Comparison of ENCODE assay signal across 21 cellular contexts in genomic region chr9:127419306-127419705, GRCh38. TPM values are rescaled to one million over a fixed set of nuclear protein-coding genes. Genes with fewer than 3 reads are reported as not detected.
DNase-seq lines count a peak whose midpoint lies in the region; ATAC-seq, FAIRE-seq and TF ChIP-seq lines count a peak whose summit lies in the region.
"Had no signal": no experiment of that assay in that cellular context is flagged by ENCODE, and none has a peak within 500 bp of the region (broad histone marks: within the 10 kb centered on the region; RNA-seq: fewer than 3 reads in every experiment).

No MANE protein-coding gene starts in this region.

- in situ Hi-C loops in HepG2 (cut with HindIII; ENCODE audit: extremely low pct_ligation_motif_present, low pct_unique_long_range_greater_than_20kb) = no loop called here

- H3K27me3 Mint-ChIP-seq in activated CD4-positive, alpha-beta memory T cell treated with anti-CD3 and anti-CD28 coated beads for 36 hours = peaks cover 17% of the 10 kb centered on the region
- H3K27me3 Mint-ChIP-seq in glutamatergic neuron (ENCODE audit: unreplicated experiment) (peaks cover 4% of the 10 kb centered on the region), Calu3 (ENCODE audit: unreplicated experiment) (no peaks in the 10 kb centered on the region)
- H3K27me3 Mint-ChIP-seq: progenitor cell of endocrine pancreas had no signal

- no peak overlapping the region for H2AFZ ChIP-seq in HepG2 (ENCODE audit: low read length)

- POLR2A ChIA-PET in HepG2 (lab: Yijun Ruan, JAX) (interaction anchor here (3.3 kb wide), 1 partner anchor 23 kb away, joined by 20 read pairs; the partner anchor contains the start of gene SLC2A8), GM10248 (lab: Yijun Ruan, JAX) (no interaction called here)
- POLR2A ChIA-PET in activated CD4-positive, alpha-beta memory T cell treated with anti-CD3 and anti-CD28 coated beads for 36 hours (lab: Charles Lee) = no interaction called here

- no peak for DNase-seq in HepG2 (ENCODE audit: low spot score)
- no peak for DNase-seq in right lobe of liver
- DNase-seq in activated CD4-positive, alpha-beta memory T cell treated with anti-CD3 and anti-CD28 coated beads for 36 hours = no peak
- DNase-seq in glutamatergic neuron = no peak
- DNase-seq in Calu3 = no peak
- DNase-seq in T-helper 1 cell = no peak
- DNase-seq in left lung = no peak
- DNase-seq in GM10248 (ENCODE audit: extremely low spot score) = no peak
- DNase-seq: activated CD8-positive, alpha-beta T cell treated with anti-CD3 and anti-CD28 coated beads for 36 hours; amygdala; EL; head of caudate nucleus; MG63; NCI-H1436 treated with DMSO at 0.1 percent for 48 hours; NCI-H2107; NCI-H446; stimulated activated CD4-positive, alpha-beta T cell treated with anti-CD3 and anti-CD28 coated beads, Interleukin-1b, Interleukin-23, amount 100 ng/mL, for 48 hours; upper lobe of right lung had no signal

- no peaks in the 10 kb centered on the region for H3K9me3 Mint-ChIP-seq in activated CD4-positive, alpha-beta memory T cell treated with anti-CD3 and anti-CD28 coated beads for 36 hours
- H3K9me3 Mint-ChIP-seq in glutamatergic neuron (ENCODE audit: unreplicated experiment) (peaks cover 8% of the 10 kb centered on the region), Calu3 (ENCODE audit: low read depth, unreplicated experiment) (no peaks in the 10 kb centered on the region)
- H3K9me3 Mint-ChIP-seq: activated CD8-positive, alpha-beta T cell treated with anti-CD3 and anti-CD28 coated beads for 36 hours had no signal

- H3K27ac ChIP-seq in HepG2 (ENCODE audit: extremely low read length, insufficient read depth, low read length) (no peak overlapping the region), right lobe of liver (no peak overlapping the region), left lung (no peak overlapping the region)
- H3K27ac ChIP-seq: BLaER1 treated with 17β-estradiol and CSF1 and Interleukin-3, amounts not matched to agents 10 nM and 100 nM; upper lobe of right lung had no signal

- H3K27me3 ChIP-seq in HepG2 (ENCODE audit: control insufficient read depth in 1 of 2, insufficient read depth in 2 of 2, low read length in 2 of 2) (no peaks in the 10 kb centered on the region), right lobe of liver (no peaks in the 10 kb centered on the region), left lung (no peaks in the 10 kb centered on the region)
- H3K27me3 ChIP-seq: BLaER1 treated with 17β-estradiol and CSF1 and Interleukin-3, amounts not matched to agents 10 nM and 100 nM; MG63; upper lobe of right lung had no signal

- ATAC-seq in HepG2 = no peak
- no peak for ATAC-seq in right lobe of liver
- ATAC-seq in left lung = no peak
- ATAC-seq: activated CD8-positive, alpha-beta T cell treated with anti-CD3 and anti-CD28 coated beads for 36 hours; upper lobe of right lung had no signal

- intact Hi-C loops in HepG2 (cut with micrococcal nuclease; ENCODE audit: unreplicated experiment) = no loop called here
- intact Hi-C loops in right lobe of liver (cut with DNase I) = no loop called here
- intact Hi-C loops in activated CD4-positive, alpha-beta memory T cell treated with anti-CD3 and anti-CD28 coated beads for 36 hours (cut with micrococcal nuclease) = no loop called here
- intact Hi-C loops in Calu3 (cut with micrococcal nuclease; ENCODE audit: unreplicated experiment) = no loop called here
- intact Hi-C loops in left lung (cut with DNase I) = no loop called here

- no peaks in the 10 kb centered on the region for H4K20me1 ChIP-seq in HepG2 (ENCODE audit: insufficient read depth, low read length)

- whole genome bisulfite sequencing in HepG2 (ENCODE audit: low lambda C conversion rate) = 96% methylated on average over 5 of the region's 7 CpGs
- 76% methylated on average over 6 of the region's 7 CpGs for WGBS in right lobe of liver (ENCODE audit: insufficient coverage, low coverage, low lambda C conversion rate, missing lambda C conversion rate)

- peak overlapping the region; percentile 70 for H3K4me3 Mint-ChIP-seq in activated CD4-positive, alpha-beta memory T cell treated with anti-CD3 and anti-CD28 coated beads for 36 hours
- H3K4me3 Mint-ChIP-seq in glutamatergic neuron (ENCODE audit: unreplicated experiment) (peak overlapping the region; percentile 81), Calu3 (ENCODE audit: low read depth, unreplicated experiment) (no peak overlapping the region)
- H3K4me3 Mint-ChIP-seq: activated CD8-positive, alpha-beta T cell treated with anti-CD3 and anti-CD28 coated beads for 36 hours had no signal

- no peak overlapping the region for H3K4me2 ChIP-seq in HepG2 (ENCODE audit: low read depth, low read length)

- H3K27ac Mint-ChIP-seq in activated CD4-positive, alpha-beta memory T cell treated with anti-CD3 and anti-CD28 coated beads for 36 hours = no peak overlapping the region
- no peak overlapping the region for H3K27ac Mint-ChIP-seq in glutamatergic neuron (ENCODE audit: unreplicated experiment)
- no peak overlapping the region for H3K27ac Mint-ChIP-seq in Calu3 (ENCODE audit: unreplicated experiment)
- H3K27ac Mint-ChIP-seq: activated CD8-positive, alpha-beta T cell treated with anti-CD3 and anti-CD28 coated beads for 36 hours had no signal

- H3K9me3 ChIP-seq in HepG2 (ENCODE audit: low read length) (no peaks in the 10 kb centered on the region), right lobe of liver (no peaks in the 10 kb centered on the region), left lung (no peaks in the 10 kb centered on the region)
- H3K9me3 ChIP-seq: BLaER1 treated with 17β-estradiol and CSF1 and Interleukin-3, amounts not matched to agents 10 nM and 100 nM; MG63; upper lobe of right lung had no signal

- no peak for TF ChIP-seq CTCF in HepG2 (CRISPR knock-in tag; IDR thresholded peaks at IDR 0.05)
- TF ChIP-seq CTCF in right lobe of liver (IDR thresholded peaks at IDR 0.05) = no peak
- TF ChIP-seq CTCF in glutamatergic neuron (IDR thresholded peaks at IDR 0.05; ENCODE audit: partially characterized antibody, unreplicated experiment) = no peak
- no peak for TF ChIP-seq CTCF in Calu3 (IDR thresholded peaks at IDR 0.05; ENCODE audit: unreplicated experiment)
- no peak for TF ChIP-seq CTCF in left lung (IDR thresholded peaks at IDR 0.05)
- no peak for TF ChIP-seq CTCF in GM10248 (IDR thresholded peaks at IDR 0.05; ENCODE audit: control extremely low read depth, extremely low read depth, low read depth, missing control alignments)

- peaks cover 11% of the 10 kb centered on the region for H3K4me1 Mint-ChIP-seq in activated CD4-positive, alpha-beta memory T cell treated with anti-CD3 and anti-CD28 coated beads for 36 hours (ENCODE audit: low read depth)
- H3K4me1 Mint-ChIP-seq in glutamatergic neuron (ENCODE audit: low read depth, unreplicated experiment) (peaks cover 10% of the 10 kb centered on the region), Calu3 (ENCODE audit: low read depth, unreplicated experiment) (peaks cover 8% of the 10 kb centered on the region)

- H3K36me3 ChIP-seq in HepG2 (replicated peaks in 1 of 2; ENCODE audit: control insufficient read depth in 1 of 2, insufficient read depth in 2 of 2, low read length in 2 of 2) = no peaks in the 10 kb centered on the region
- H3K36me3 ChIP-seq in right lobe of liver = no peaks in the 10 kb centered on the region
- no peaks in the 10 kb centered on the region for H3K36me3 ChIP-seq in left lung
- H3K36me3 ChIP-seq: MG63, upper lobe of right lung had no signal

- H3K4me1 ChIP-seq in HepG2 (ENCODE audit: insufficient read depth, low read length) (peaks cover 30% of the 10 kb centered on the region), right lobe of liver (peaks cover 0 to 25% (median 3%) of the 10 kb centered on the region in 4 donors), left lung (peaks cover 7 to 23% of the 10 kb centered on the region in 2 donors)

- TF ChIP-seq EP300 in HepG2 (IDR thresholded peaks at IDR 0.05; ENCODE audit: low read depth in 2 of 2, low read length in 2 of 2) (no peak), HepG2 (CRISPR knock-in tag; IDR thresholded peaks at IDR 0.05; ENCODE audit: borderline replicate concordance) (no peak)

- no peak for FAIRE-seq in HepG2 (lab: Jason Lieb, UNC)
- FAIRE-seq: D721Med had no signal

- BruUV-seq in HepG2 (replicated peaks; lab: Mats Ljungman, UMichigan) (no TSS peak), Calu3 (replicated peaks; lab: Mats Ljungman, UMichigan) (no TSS peak)

- CTCF ChIA-PET in HepG2 (lab: Yijun Ruan, JAX; ENCODE audit: low intra/inter-chr PET ratio, low total read pairs) (no interaction called here), Calu3 (lab: Charles Lee) (no interaction called here), GM10248 (lab: Yijun Ruan, JAX) (interaction anchor here (1.9 kb wide), 1 partner anchor 20 kb away, joined by 6 read pairs; no protein-coding TSS in a partner anchor)
- CTCF ChIA-PET in activated CD4-positive, alpha-beta memory T cell treated with anti-CD3 and anti-CD28 coated beads for 36 hours (lab: Charles Lee) = no interaction called here

- peaks cover 19% of the 10 kb centered on the region for H3K79me2 ChIP-seq in HepG2 (ENCODE audit: insufficient read depth, low read length)

- no peak for TF ChIP-seq RAD21 in HepG2 (CRISPR knock-in tag; IDR thresholded peaks at IDR 0.05)

- no peak overlapping the region for H3K9ac ChIP-seq in HepG2 (ENCODE audit: insufficient read depth, low read depth, low read length)
- H3K9ac ChIP-seq: BLaER1 treated with 17β-estradiol and CSF1 and Interleukin-3, amounts not matched to agents 10 nM and 100 nM had no signal

- peaks cover 1% of the 10 kb centered on the region for H3K36me3 Mint-ChIP-seq in activated CD4-positive, alpha-beta memory T cell treated with anti-CD3 and anti-CD28 coated beads for 36 hours
- H3K36me3 Mint-ChIP-seq in glutamatergic neuron (ENCODE audit: unreplicated experiment) (no peaks in the 10 kb centered on the region), Calu3 (ENCODE audit: insufficient read depth, unreplicated experiment) (peaks cover 16% of the 10 kb centered on the region)

- TF ChIP-seq POLR2A in HepG2 (IDR thresholded peaks at IDR 0.05; ENCODE audit: insufficient read depth in 1 of 2, low read depth in 2 of 2, low read length in 2 of 2) (no peak), right lobe of liver (IDR thresholded peaks at IDR 0.05) (no peak)

- H3K4me3 ChIP-seq in HepG2 (replicated peaks in 1 of 3; ENCODE audit: insufficient read depth in 1 of 3, low read depth in 2 of 3, low read length in 3 of 3) = no peak overlapping the region
- no peak overlapping the region for H3K4me3 ChIP-seq in right lobe of liver
- H3K4me3 ChIP-seq in left lung = no peak overlapping the region
- H3K4me3 ChIP-seq: BLaER1 treated with 17β-estradiol and CSF1 and Interleukin-3, amounts not matched to agents 10 nM and 100 nM; MG63; upper lobe of right lung had no signal

RNA-seq across cellular contexts. Expression of gene ZNF79, which starts 4.9 kb away (rescaled TPM):
- total RNA-seq in HepG2 (2016; rRNA removed; fragmentation: Illumina TruSeq; extraction: Trizol) (7.3 and 8.1 TPM in 2 replicates), right lobe of liver (1 to 10 TPM; 2.5 to 4.6 (median 3.5) TPM), glutamatergic neuron (ENCODE audit: unreplicated experiment) (10.0 TPM), Calu3 (2022) (7.0 and 7.1 TPM in 2 replicates), left lung (1 to 10 TPM; 7.7 to 9.0 TPM)
- total RNA-seq in HepG2 (2016; cell fraction: cytosol; rRNA removed; fragmentation: Illumina TruSeq; extraction: Trizol; ENCODE audit: low read depth) = 3.1 and 3.7 TPM in 2 replicates
- total RNA-seq in HepG2 (2016; cell fraction: insoluble cytoplasmic fraction; rRNA removed; fragmentation: Illumina TruSeq; extraction: Trizol) = 7.1 and 8.1 TPM in 2 replicates
- total RNA-seq in HepG2 (2016; cell fraction: membrane; rRNA removed; fragmentation: Illumina TruSeq; extraction: Trizol) = 5.0 and 6.4 TPM in 2 replicates
- total RNA-seq in HepG2 (2016; cell fraction: nucleus; rRNA removed; fragmentation: Illumina TruSeq; extraction: Trizol) = 6.5 and 7.4 TPM in 2 replicates
- 3.7 and 4.0 TPM in 2 replicates for polyA plus RNA-seq in HepG2 (2011; rRNA removed)
- 2.4 and 2.7 TPM in 2 replicates for polyA plus RNA-seq in HepG2 (2011; cell fraction: cytosol; rRNA removed)
- polyA plus RNA-seq in HepG2 (2011; cell fraction: nucleus; rRNA removed) = 6.0 and 7.5 TPM in 2 replicates
- 2.6 and 3.2 TPM in 2 replicates for polyA plus RNA-seq in HepG2 (2012)
- 0.52 and 0.70 TPM in 2 replicates for polyA plus RNA-seq in HepG2 (2016; cell fraction: cytosol; fragmentation: Illumina TruSeq; extraction: Trizol; ENCODE audit: low read depth)
- 4.7 TPM in 2 replicates for polyA plus RNA-seq in HepG2 (2016; cell fraction: insoluble cytoplasmic fraction; fragmentation: Illumina TruSeq; extraction: Trizol; ENCODE audit: low read depth)
- polyA plus RNA-seq in HepG2 (2016; cell fraction: membrane; fragmentation: Illumina TruSeq; extraction: Trizol; ENCODE audit: low read depth) = 1.3 and 1.4 TPM in 2 replicates
- 8.9 and 9.1 TPM in 2 replicates for polyA plus RNA-seq in HepG2 (2016; cell fraction: nucleus; fragmentation: Illumina TruSeq; extraction: Trizol; ENCODE audit: insufficient read depth, low read depth)
- 6.0 and 28.4 TPM in 2 replicates for polyA minus RNA-seq in HepG2 (2011; rRNA and poly(A)+ RNA removed; ENCODE audit: low replicate concordance)
- 3.7 and 4.2 TPM in 2 replicates for polyA minus RNA-seq in HepG2 (2011; cell fraction: cytosol; rRNA and poly(A)+ RNA removed)
- 7.9 and 11.3 TPM in 2 replicates for polyA minus RNA-seq in HepG2 (2011; cell fraction: nucleus; rRNA and poly(A)+ RNA removed)
- 1 to 10 TPM; 9.3 to 9.7 TPM for total RNA-seq in activated CD4-positive, alpha-beta memory T cell treated with anti-CD3 and anti-CD28 coated beads for 36 hours

RNA-seq across cellular contexts. Expression of gene SLC2A8, which starts 22.3 kb away (rescaled TPM):
- total RNA-seq in HepG2 (2016; rRNA removed; fragmentation: Illumina TruSeq; extraction: Trizol) (24.0 and 48.6 TPM in 2 replicates), right lobe of liver (10 to 100 TPM; 16.2 to 25.0 (median 18.8) TPM), glutamatergic neuron (ENCODE audit: unreplicated experiment) (30.6 TPM), Calu3 (2022) (10.8 and 13.1 TPM in 2 replicates), left lung (10 to 100 TPM; 20.1 to 23.2 TPM)
- total RNA-seq in HepG2 (2016; cell fraction: cytosol; rRNA removed; fragmentation: Illumina TruSeq; extraction: Trizol; ENCODE audit: low read depth) = 25.8 and 26.2 TPM in 2 replicates
- total RNA-seq in HepG2 (2016; cell fraction: insoluble cytoplasmic fraction; rRNA removed; fragmentation: Illumina TruSeq; extraction: Trizol) = 22.9 and 51.3 TPM in 2 replicates
- 32.1 and 33.0 TPM in 2 replicates for total RNA-seq in HepG2 (2016; cell fraction: membrane; rRNA removed; fragmentation: Illumina TruSeq; extraction: Trizol)
- total RNA-seq in HepG2 (2016; cell fraction: nucleus; rRNA removed; fragmentation: Illumina TruSeq; extraction: Trizol) = 53.8 and 57.0 TPM in 2 replicates
- 22.6 and 37.2 TPM in 2 replicates for polyA plus RNA-seq in HepG2 (2011; rRNA removed)
- 20.3 and 26.4 TPM in 2 replicates for polyA plus RNA-seq in HepG2 (2011; cell fraction: cytosol; rRNA removed)
- 73.4 and 80.9 TPM in 2 replicates for polyA plus RNA-seq in HepG2 (2011; cell fraction: nucleus; rRNA removed)
- polyA plus RNA-seq in HepG2 (2012) = 15.9 and 25.8 TPM in 2 replicates
- 18.5 and 21.9 TPM in 2 replicates for polyA plus RNA-seq in HepG2 (2016; cell fraction: cytosol; fragmentation: Illumina TruSeq; extraction: Trizol; ENCODE audit: low read depth)
- polyA plus RNA-seq in HepG2 (2016; cell fraction: insoluble cytoplasmic fraction; fragmentation: Illumina TruSeq; extraction: Trizol; ENCODE audit: low read depth) = 22.6 and 24.1 TPM in 2 replicates
- 21.2 and 23.1 TPM in 2 replicates for polyA plus RNA-seq in HepG2 (2016; cell fraction: membrane; fragmentation: Illumina TruSeq; extraction: Trizol; ENCODE audit: low read depth)
- 112 and 118 TPM in 2 replicates for polyA plus RNA-seq in HepG2 (2016; cell fraction: nucleus; fragmentation: Illumina TruSeq; extraction: Trizol; ENCODE audit: insufficient read depth, low read depth)
- 29.8 and 66.3 TPM in 2 replicates for polyA minus RNA-seq in HepG2 (2011; rRNA and poly(A)+ RNA removed; ENCODE audit: low replicate concordance)
- polyA minus RNA-seq in HepG2 (2011; cell fraction: cytosol; rRNA and poly(A)+ RNA removed) = 13.0 and 13.3 TPM in 2 replicates
- 25.1 and 26.0 TPM in 2 replicates for polyA minus RNA-seq in HepG2 (2011; cell fraction: nucleus; rRNA and poly(A)+ RNA removed)
- total RNA-seq in activated CD4-positive, alpha-beta memory T cell treated with anti-CD3 and anti-CD28 coated beads for 36 hours = 1 to 10 TPM; 3.2 to 4.6 TPM

RNA-seq across cellular contexts. Expression of gene RPL12, which starts 31.9 kb away (rescaled TPM):
- 1,551 and 1,660 TPM in 2 replicates for total RNA-seq in HepG2 (2016; rRNA removed; fragmentation: Illumina TruSeq; extraction: Trizol)
- total RNA-seq in HepG2 (2016; cell fraction: cytosol; rRNA removed; fragmentation: Illumina TruSeq; extraction: Trizol; ENCODE audit: low read depth) = 6,549 and 6,971 TPM in 2 replicates
- 1,601 and 1,648 TPM in 2 replicates for total RNA-seq in HepG2 (2016; cell fraction: insoluble cytoplasmic fraction; rRNA removed; fragmentation: Illumina TruSeq; extraction: Trizol)
- total RNA-seq in HepG2 (2016; cell fraction: membrane; rRNA removed; fragmentation: Illumina TruSeq; extraction: Trizol) = 4,907 and 5,180 TPM in 2 replicates
- 525 and 558 TPM in 2 replicates for total RNA-seq in HepG2 (2016; cell fraction: nucleus; rRNA removed; fragmentation: Illumina TruSeq; extraction: Trizol)
- polyA plus RNA-seq in HepG2 (2011; rRNA removed) = 2,097 and 2,590 TPM in 2 replicates
- polyA plus RNA-seq in HepG2 (2011; cell fraction: cytosol; rRNA removed) = 3,919 and 3,963 TPM in 2 replicates
- 619 and 713 TPM in 2 replicates for polyA plus RNA-seq in HepG2 (2011; cell fraction: nucleus; rRNA removed)
- polyA plus RNA-seq in HepG2 (2012) = 2,179 and 2,497 TPM in 2 replicates
- polyA plus RNA-seq in HepG2 (2016; cell fraction: cytosol; fragmentation: Illumina TruSeq; extraction: Trizol; ENCODE audit: low read depth) = 11,205 and 11,665 TPM in 2 replicates
- 2,434 and 2,480 TPM in 2 replicates for polyA plus RNA-seq in HepG2 (2016; cell fraction: insoluble cytoplasmic fraction; fragmentation: Illumina TruSeq; extraction: Trizol; ENCODE audit: low read depth)
- polyA plus RNA-seq in HepG2 (2016; cell fraction: membrane; fragmentation: Illumina TruSeq; extraction: Trizol; ENCODE audit: low read depth) = 6,884 and 7,463 TPM in 2 replicates
- polyA plus RNA-seq in HepG2 (2016; cell fraction: nucleus; fragmentation: Illumina TruSeq; extraction: Trizol; ENCODE audit: insufficient read depth, low read depth) = 1,156 and 1,223 TPM in 2 replicates
- 706 and 1,371 TPM in 2 replicates for polyA minus RNA-seq in HepG2 (2011; rRNA and poly(A)+ RNA removed; ENCODE audit: low replicate concordance)
- 461 and 478 TPM in 2 replicates for polyA minus RNA-seq in HepG2 (2011; cell fraction: cytosol; rRNA and poly(A)+ RNA removed)
- polyA minus RNA-seq in HepG2 (2011; cell fraction: nucleus; rRNA and poly(A)+ RNA removed) = 198 and 299 TPM in 2 replicates
- 100 to 1,000 TPM; 271 to 907 (median 364) TPM for total RNA-seq in right lobe of liver
- total RNA-seq in activated CD4-positive, alpha-beta memory T cell treated with anti-CD3 and anti-CD28 coated beads for 36 hours = 1,000 to 10,000 TPM; 2,267 to 2,331 TPM
- total RNA-seq in glutamatergic neuron (ENCODE audit: unreplicated experiment) = 475 TPM
- total RNA-seq in Calu3 (2022) = 788 and 855 TPM in 2 replicates
- total RNA-seq in left lung = 1,000 to 10,000 TPM in 1 of 2 donors, 100 to 1,000 TPM in 1; 902 to 1,036 TPM

RNA-seq across cellular contexts. Expression of gene LRSAM1, which starts 32.0 kb away (rescaled TPM):
- total RNA-seq in HepG2 (2016; rRNA removed; fragmentation: Illumina TruSeq; extraction: Trizol) (4.6 and 8.7 TPM in 2 replicates), right lobe of liver (10 to 100 TPM in 5 of 6 experiments, 1 to 10 TPM in 1; 9.4 to 13.3 (median 12.1) TPM), glutamatergic neuron (ENCODE audit: unreplicated experiment) (38.0 TPM), Calu3 (2022) (12.0 and 18.4 TPM in 2 replicates), left lung (10 to 100 TPM; 16.4 to 24.4 TPM)
- total RNA-seq in HepG2 (2016; cell fraction: cytosol; rRNA removed; fragmentation: Illumina TruSeq; extraction: Trizol; ENCODE audit: low read depth) = 1.5 and 1.7 TPM in 2 replicates
- 4.2 and 9.8 TPM in 2 replicates for total RNA-seq in HepG2 (2016; cell fraction: insoluble cytoplasmic fraction; rRNA removed; fragmentation: Illumina TruSeq; extraction: Trizol)
- total RNA-seq in HepG2 (2016; cell fraction: membrane; rRNA removed; fragmentation: Illumina TruSeq; extraction: Trizol) = 3.2 and 4.0 TPM in 2 replicates
- total RNA-seq in HepG2 (2016; cell fraction: nucleus; rRNA removed; fragmentation: Illumina TruSeq; extraction: Trizol) = 9.5 and 16.9 TPM in 2 replicates
- 10.2 and 12.2 TPM in 2 replicates for polyA plus RNA-seq in HepG2 (2011; rRNA removed)
- 4.1 and 5.2 TPM in 2 replicates for polyA plus RNA-seq in HepG2 (2011; cell fraction: cytosol; rRNA removed)
- polyA plus RNA-seq in HepG2 (2011; cell fraction: nucleus; rRNA removed) = 68.4 and 76.1 TPM in 2 replicates
- 10.0 and 14.6 TPM in 2 replicates for polyA plus RNA-seq in HepG2 (2012)
- polyA plus RNA-seq in HepG2 (2016; cell fraction: cytosol; fragmentation: Illumina TruSeq; extraction: Trizol; ENCODE audit: low read depth) = 1.2 and 1.5 TPM in 2 replicates
- 5.4 and 6.9 TPM in 2 replicates for polyA plus RNA-seq in HepG2 (2016; cell fraction: insoluble cytoplasmic fraction; fragmentation: Illumina TruSeq; extraction: Trizol; ENCODE audit: low read depth)
- polyA plus RNA-seq in HepG2 (2016; cell fraction: membrane; fragmentation: Illumina TruSeq; extraction: Trizol; ENCODE audit: low read depth) = 1.2 and 2.1 TPM in 2 replicates
- polyA plus RNA-seq in HepG2 (2016; cell fraction: nucleus; fragmentation: Illumina TruSeq; extraction: Trizol; ENCODE audit: insufficient read depth, low read depth) = 21.9 and 22.1 TPM in 2 replicates
- 7.6 and 11.4 TPM in 2 replicates for polyA minus RNA-seq in HepG2 (2011; rRNA and poly(A)+ RNA removed; ENCODE audit: low replicate concordance)
- 4.2 and 4.4 TPM in 2 replicates for polyA minus RNA-seq in HepG2 (2011; cell fraction: cytosol; rRNA and poly(A)+ RNA removed)
- 25.4 and 32.1 TPM in 2 replicates for polyA minus RNA-seq in HepG2 (2011; cell fraction: nucleus; rRNA and poly(A)+ RNA removed)
- 10 to 100 TPM; 19.7 to 20.9 TPM for total RNA-seq in activated CD4-positive, alpha-beta memory T cell treated with anti-CD3 and anti-CD28 coated beads for 36 hours
